ENCODE assay signal across 1 cellular context in the genomic region with DNA sequence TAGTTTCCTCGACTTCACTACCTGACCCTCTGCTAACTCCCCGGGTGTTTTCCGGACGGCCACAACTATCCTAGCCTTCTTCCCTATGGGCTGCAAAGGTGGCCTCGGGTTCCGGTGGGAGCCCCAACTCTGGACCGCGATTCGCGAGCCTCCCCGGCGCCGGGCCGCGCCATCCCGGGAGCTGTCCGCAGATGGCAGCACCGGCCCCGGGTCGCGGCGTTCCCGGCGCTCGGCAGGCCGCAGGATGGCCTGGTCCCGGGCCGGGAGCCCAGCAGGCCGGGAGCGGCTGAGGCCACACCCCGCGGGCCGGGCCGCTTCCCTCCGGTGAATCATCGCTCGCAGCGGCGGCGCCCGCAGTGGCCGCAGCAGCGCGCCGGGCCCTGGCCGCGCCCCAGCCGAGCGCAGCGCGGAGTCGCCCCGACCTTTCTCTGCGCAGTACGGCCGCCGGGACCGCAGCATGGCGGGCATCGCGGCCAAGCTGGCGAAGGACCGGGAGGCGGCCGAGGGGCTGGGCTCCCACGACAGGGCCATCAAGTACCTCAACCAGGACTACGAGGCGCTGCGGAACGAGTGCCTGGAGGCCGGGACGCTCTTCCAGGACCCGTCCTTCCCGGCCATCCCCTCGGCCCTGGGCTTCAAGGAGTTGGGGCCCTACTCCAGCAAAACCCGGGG.
A peak's percentile ranks its signal among the peaks of the same experiment; 100 is the strongest.
TF ChIP-seq lines count a peak whose summit lies in the region.

A gene (plus strand): TSS at position 356 of the 672 bp plus-strand sequence. CDS start 102 bp downstream, at position 458.

TF ChIP-seq in WTC11, 78 proteins besides CTCF, POLR2A, EP300 and RAD21 (continued from another document):
- TF ChIP-seq, protein P1, sequence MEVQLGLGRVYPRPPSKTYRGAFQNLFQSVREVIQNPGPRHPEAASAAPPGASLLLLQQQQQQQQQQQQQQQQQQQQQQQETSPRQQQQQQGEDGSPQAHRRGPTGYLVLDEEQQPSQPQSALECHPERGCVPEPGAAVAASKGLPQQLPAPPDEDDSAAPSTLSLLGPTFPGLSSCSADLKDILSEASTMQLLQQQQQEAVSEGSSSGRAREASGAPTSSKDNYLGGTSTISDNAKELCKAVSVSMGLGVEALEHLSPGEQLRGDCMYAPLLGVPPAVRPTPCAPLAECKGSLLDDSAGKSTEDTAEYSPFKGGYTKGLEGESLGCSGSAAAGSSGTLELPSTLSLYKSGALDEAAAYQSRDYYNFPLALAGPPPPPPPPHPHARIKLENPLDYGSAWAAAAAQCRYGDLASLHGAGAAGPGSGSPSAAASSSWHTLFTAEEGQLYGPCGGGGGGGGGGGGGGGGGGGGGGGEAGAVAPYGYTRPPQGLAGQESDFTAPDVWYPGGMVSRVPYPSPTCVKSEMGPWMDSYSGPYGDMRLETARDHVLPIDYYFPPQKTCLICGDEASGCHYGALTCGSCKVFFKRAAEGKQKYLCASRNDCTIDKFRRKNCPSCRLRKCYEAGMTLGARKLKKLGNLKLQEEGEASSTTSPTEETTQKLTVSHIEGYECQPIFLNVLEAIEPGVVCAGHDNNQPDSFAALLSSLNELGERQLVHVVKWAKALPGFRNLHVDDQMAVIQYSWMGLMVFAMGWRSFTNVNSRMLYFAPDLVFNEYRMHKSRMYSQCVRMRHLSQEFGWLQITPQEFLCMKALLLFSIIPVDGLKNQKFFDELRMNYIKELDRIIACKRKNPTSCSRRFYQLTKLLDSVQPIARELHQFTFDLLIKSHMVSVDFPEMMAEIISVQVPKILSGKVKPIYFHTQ (CRISPR knock-in tag; IDR thresholded peaks at IDR 0.05) = no peak
- TF ChIP-seq MXD4 (CRISPR knock-in tag; IDR thresholded peaks at IDR 0.05; ENCODE audit: borderline replicate concordance) (no peak), ESRRA (CRISPR knock-in tag; IDR thresholded peaks at IDR 0.05; ENCODE audit: borderline replicate concordance) (no peak), ZNF121 (CRISPR knock-in tag; IDR thresholded peaks at IDR 0.05) (peak; percentile 20; the same call in 1 of the 2 replicates), SP1 (CRISPR knock-in tag; conservative IDR thresholded peaks at IDR 0.05) (peak; percentile 67), ZBTB21 (CRISPR knock-in tag; IDR thresholded peaks at IDR 0.05; ENCODE audit: borderline replicate concordance) (no peak), TEAD1 (CRISPR knock-in tag; IDR thresholded peaks at IDR 0.05) (no peak), RORB (CRISPR knock-in tag; IDR thresholded peaks at IDR 0.05) (no peak), TCF7 (CRISPR knock-in tag; IDR thresholded peaks at IDR 0.05; ENCODE audit: low read depth) (no peak; the same call in 1 of the 2 replicates), ETV6 (CRISPR knock-in tag; IDR thresholded peaks at IDR 0.05) (peak; percentile 46; the same call in 1 of the 2 replicates), NFYB (CRISPR knock-in tag; conservative IDR thresholded peaks at IDR 0.05; ENCODE audit: low read depth) (no peak), NR1H2 (CRISPR knock-in tag; IDR thresholded peaks at IDR 0.05) (no peak), CREB1 (CRISPR knock-in tag; IDR thresholded peaks at IDR 0.05) (no peak), SOX15 (CRISPR knock-in tag; IDR thresholded peaks at IDR 0.05) (no peak), SMAD4 (CRISPR knock-in tag; IDR thresholded peaks at IDR 0.05) (no peak), RELA (CRISPR knock-in tag; IDR thresholded peaks at IDR 0.05; ENCODE audit: borderline replicate concordance) (no peak), ZNF263 (CRISPR knock-in tag; IDR thresholded peaks at IDR 0.05; ENCODE audit: low read depth) (no peak), ZNF219 (CRISPR knock-in tag; IDR thresholded peaks at IDR 0.05; ENCODE audit: borderline replicate concordance) (no peak), NFE2L1 (CRISPR knock-in tag; IDR thresholded peaks at IDR 0.05) (no peak), IRF2 (CRISPR knock-in tag; IDR thresholded peaks at IDR 0.05; ENCODE audit: borderline replicate concordance, low read depth) (no peak), ZNF396 (CRISPR knock-in tag; IDR thresholded peaks at IDR 0.05; ENCODE audit: borderline replicate concordance) (no peak), NR3C1 (CRISPR knock-in tag; conservative IDR thresholded peaks at IDR 0.05; ENCODE audit: low read depth) (no peak), HMGA2 (CRISPR knock-in tag; IDR thresholded peaks at IDR 0.05) (no peak), TEAD4 (CRISPR knock-in tag; IDR thresholded peaks at IDR 0.05) (no peak)
- TF ChIP-seq, protein P2, sequence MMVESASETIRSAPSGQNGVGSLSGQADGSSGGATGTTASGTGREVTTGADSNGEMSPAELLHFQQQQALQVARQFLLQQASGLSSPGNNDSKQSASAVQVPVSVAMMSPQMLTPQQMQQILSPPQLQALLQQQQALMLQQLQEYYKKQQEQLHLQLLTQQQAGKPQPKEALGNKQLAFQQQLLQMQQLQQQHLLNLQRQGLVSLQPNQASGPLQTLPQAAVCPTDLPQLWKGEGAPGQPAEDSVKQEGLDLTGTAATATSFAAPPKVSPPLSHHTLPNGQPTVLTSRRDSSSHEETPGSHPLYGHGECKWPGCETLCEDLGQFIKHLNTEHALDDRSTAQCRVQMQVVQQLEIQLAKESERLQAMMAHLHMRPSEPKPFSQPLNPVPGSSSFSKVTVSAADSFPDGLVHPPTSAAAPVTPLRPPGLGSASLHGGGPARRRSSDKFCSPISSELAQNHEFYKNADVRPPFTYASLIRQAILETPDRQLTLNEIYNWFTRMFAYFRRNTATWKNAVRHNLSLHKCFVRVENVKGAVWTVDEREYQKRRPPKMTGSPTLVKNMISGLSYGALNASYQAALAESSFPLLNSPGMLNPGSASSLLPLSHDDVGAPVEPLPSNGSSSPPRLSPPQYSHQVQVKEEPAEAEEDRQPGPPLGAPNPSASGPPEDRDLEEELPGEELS (CRISPR knock-in tag; IDR thresholded peaks at IDR 0.05) = no peak
- TF ChIP-seq, protein P3, sequence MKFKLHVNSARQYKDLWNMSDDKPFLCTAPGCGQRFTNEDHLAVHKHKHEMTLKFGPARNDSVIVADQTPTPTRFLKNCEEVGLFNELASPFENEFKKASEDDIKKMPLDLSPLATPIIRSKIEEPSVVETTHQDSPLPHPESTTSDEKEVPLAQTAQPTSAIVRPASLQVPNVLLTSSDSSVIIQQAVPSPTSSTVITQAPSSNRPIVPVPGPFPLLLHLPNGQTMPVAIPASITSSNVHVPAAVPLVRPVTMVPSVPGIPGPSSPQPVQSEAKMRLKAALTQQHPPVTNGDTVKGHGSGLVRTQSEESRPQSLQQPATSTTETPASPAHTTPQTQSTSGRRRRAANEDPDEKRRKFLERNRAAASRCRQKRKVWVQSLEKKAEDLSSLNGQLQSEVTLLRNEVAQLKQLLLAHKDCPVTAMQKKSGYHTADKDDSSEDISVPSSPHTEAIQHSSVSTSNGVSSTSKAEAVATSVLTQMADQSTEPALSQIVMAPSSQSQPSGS (CRISPR knock-in tag; IDR thresholded peaks at IDR 0.05; ENCODE audit: borderline replicate concordance, low read depth) = no peak
- TF ChIP-seq, protein P4, sequence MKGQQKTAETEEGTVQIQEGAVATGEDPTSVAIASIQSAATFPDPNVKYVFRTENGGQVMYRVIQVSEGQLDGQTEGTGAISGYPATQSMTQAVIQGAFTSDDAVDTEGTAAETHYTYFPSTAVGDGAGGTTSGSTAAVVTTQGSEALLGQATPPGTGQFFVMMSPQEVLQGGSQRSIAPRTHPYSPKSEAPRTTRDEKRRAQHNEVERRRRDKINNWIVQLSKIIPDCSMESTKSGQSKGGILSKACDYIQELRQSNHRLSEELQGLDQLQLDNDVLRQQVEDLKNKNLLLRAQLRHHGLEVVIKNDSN (CRISPR knock-in tag; IDR thresholded peaks at IDR 0.05) = no peak
- TF ChIP-seq, protein P5, sequence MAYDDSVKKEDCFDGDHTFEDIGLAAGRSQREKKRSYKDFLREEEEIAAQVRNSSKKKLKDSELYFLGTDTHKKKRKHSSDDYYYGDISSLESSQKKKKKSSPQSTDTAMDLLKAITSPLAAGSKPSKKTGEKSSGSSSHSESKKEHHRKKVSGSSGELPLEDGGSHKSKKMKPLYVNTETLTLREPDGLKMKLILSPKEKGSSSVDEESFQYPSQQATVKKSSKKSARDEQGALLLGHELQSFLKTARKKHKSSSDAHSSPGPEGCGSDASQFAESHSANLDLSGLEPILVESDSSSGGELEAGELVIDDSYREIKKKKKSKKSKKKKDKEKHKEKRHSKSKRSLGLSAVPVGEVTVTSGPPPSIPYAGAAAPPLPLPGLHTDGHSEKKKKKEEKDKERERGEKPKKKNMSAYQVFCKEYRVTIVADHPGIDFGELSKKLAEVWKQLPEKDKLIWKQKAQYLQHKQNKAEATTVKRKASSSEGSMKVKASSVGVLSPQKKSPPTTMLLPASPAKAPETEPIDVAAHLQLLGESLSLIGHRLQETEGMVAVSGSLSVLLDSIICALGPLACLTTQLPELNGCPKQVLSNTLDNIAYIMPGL (CRISPR knock-in tag; IDR thresholded peaks at IDR 0.05) = peak; percentile 94
- TF ChIP-seq, protein P6, sequence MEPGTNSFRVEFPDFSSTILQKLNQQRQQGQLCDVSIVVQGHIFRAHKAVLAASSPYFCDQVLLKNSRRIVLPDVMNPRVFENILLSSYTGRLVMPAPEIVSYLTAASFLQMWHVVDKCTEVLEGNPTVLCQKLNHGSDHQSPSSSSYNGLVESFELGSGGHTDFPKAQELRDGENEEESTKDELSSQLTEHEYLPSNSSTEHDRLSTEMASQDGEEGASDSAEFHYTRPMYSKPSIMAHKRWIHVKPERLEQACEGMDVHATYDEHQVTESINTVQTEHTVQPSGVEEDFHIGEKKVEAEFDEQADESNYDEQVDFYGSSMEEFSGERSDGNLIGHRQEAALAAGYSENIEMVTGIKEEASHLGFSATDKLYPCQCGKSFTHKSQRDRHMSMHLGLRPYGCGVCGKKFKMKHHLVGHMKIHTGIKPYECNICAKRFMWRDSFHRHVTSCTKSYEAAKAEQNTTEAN (CRISPR knock-in tag; IDR thresholded peaks at IDR 0.05) = no peak
TF ChIP-seq in WTC11: peak in this region for 10.
